2 cellular contexts compared by ENCODE assay signal in genomic region chr1:56795864-56796263, GRCh38.
A peak's percentile ranks its signal among the peaks of the same experiment; 100 is the strongest.
TF ChIP-seq lines count a peak whose summit lies in the region.

No MANE protein-coding gene starts in this region.

TF ChIP-seq in HepG2, 621 proteins besides CTCF, POLR2A, EP300 and RAD21:
- TF ChIP-seq ZNF639 (CRISPR knock-in tag; conservative IDR thresholded peaks at IDR 0.05): no peak
- TF ChIP-seq ZSCAN30 (CRISPR knock-in tag; IDR thresholded peaks at IDR 0.05): no peak
- no peak for TF ChIP-seq ZFP90 (CRISPR knock-in tag; IDR thresholded peaks at IDR 0.05; ENCODE audit: borderline replicate concordance)
- peak; percentile 72 for TF ChIP-seq CEBPB (IDR thresholded peaks at IDR 0.05; ENCODE audit: borderline replicate concordance, low read depth, low read length)
- TF ChIP-seq FOXK2 (IDR thresholded peaks at IDR 0.05): no peak
- TF ChIP-seq NFKBIZ (CRISPR knock-in tag; IDR thresholded peaks at IDR 0.05): no peak
- TF ChIP-seq GFI1 (CRISPR knock-in tag; IDR thresholded peaks at IDR 0.05; ENCODE audit: borderline replicate concordance): no peak
- peak; percentile 47 for TF ChIP-seq ATF7 (IDR thresholded peaks at IDR 0.05)
- no peak for TF ChIP-seq ATF7 (CRISPR knock-in tag; IDR thresholded peaks at IDR 0.05)
- no peak for TF ChIP-seq FOXP1 (IDR thresholded peaks at IDR 0.05)
- no peak for TF ChIP-seq FOXP1 (CRISPR knock-in tag; IDR thresholded peaks at IDR 0.05)
- TF ChIP-seq ATF4 (CRISPR knock-in tag; IDR thresholded peaks at IDR 0.05): 0 out of 4 replicates have a peak, but pooled peaks of 1 of the 2 experiments have one; percentile 30
- no peak for TF ChIP-seq ZNF775 (CRISPR knock-in tag; IDR thresholded peaks at IDR 0.05; ENCODE audit: borderline replicate concordance)
- no peak for TF ChIP-seq EED (CRISPR knock-in tag; IDR thresholded peaks at IDR 0.05)
- no peak for TF ChIP-seq ZNF709 (CRISPR knock-in tag; IDR thresholded peaks at IDR 0.05)
- TF ChIP-seq ZFP36 (IDR thresholded peaks at IDR 0.05; ENCODE audit: borderline replicate concordance, low read depth, low read length, partially characterized antibody): no peak
- TF ChIP-seq CBX1 (IDR thresholded peaks at IDR 0.05; ENCODE audit: low read depth): no peak
- TF ChIP-seq SOX5 (CRISPR knock-in tag; IDR thresholded peaks at IDR 0.05; ENCODE audit: borderline replicate concordance): no peak
TF ChIP-seq in HepG2: peak in this region for 3.

TF ChIP-seq in H1, 55 proteins besides CTCF, POLR2A, EP300 and RAD21:
- TF ChIP-seq CEBPB (IDR thresholded peaks at IDR 0.05; ENCODE audit: low read depth, low read length) (0 out of 2 replicates have a peak, but pooled peaks have one; percentile 5), ZNF274 (IDR thresholded peaks at IDR 0.05; ENCODE audit: borderline replicate concordance, extremely low read depth, low read length) (no peak), SRF (IDR thresholded peaks at IDR 0.05; ENCODE audit: low read depth, low read length) (no peak)
